In the genomic region with DNA sequence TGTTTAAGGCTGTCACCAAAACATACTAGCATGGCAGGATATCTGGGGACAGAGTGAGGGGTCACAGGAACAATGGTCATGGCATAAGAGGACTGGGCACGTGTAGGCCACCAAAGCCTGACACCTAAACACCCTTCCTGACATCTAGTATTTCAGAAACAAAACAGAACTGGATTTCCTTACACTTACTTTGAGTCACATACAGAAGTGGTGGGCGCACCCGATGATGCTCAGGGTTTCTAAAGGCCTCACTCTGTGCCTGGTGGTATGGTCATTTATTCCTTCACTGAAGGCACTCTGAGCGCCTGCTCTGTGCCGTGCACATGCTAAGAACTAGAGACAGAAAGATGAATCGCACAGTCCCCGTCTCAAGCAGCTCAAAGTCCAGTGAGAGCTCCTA, we compare ENCODE assay signal across 9 cellular contexts. TPM values are rescaled to one million over a fixed set of nuclear protein-coding genes. Genes with fewer than 3 reads are reported as not detected.
DNase-seq lines count a peak whose midpoint lies in the region; ATAC-seq and TF ChIP-seq lines count a peak whose summit lies in the region.
"Had no signal": no experiment of that assay in that cellular context is flagged by ENCODE, and none has a peak within 500 bp of the region (broad histone marks: within the 10 kb centered on the region; RNA-seq: fewer than 3 reads in every experiment).

No MANE protein-coding gene starts in this region.

- TF ChIP-seq EP300 in tibial nerve (IDR thresholded peaks at IDR 0.05): no peak

- intact Hi-C loops in CD14-positive monocyte (cut with micrococcal nuclease): loop anchor here (5.0 to 10.0 kb wide), 2 partner anchors 52 to 71 kb away; a partner anchor contains a TSS

- H3K9ac ChIP-seq in HUES6 (ENCODE audit: low read length): peak overlapping the region; percentile 37

- H3K27ac Mint-ChIP-seq in CD14-positive monocyte (peak overlapping the region in 6 of 7 donors; percentile 11 to 84 (median 74)), naive B cell (peak overlapping the region in 3 of 6 donors; percentile 2 to 89 (median 51))
- H3K27ac Mint-ChIP-seq in activated T-cell treated with anti-CD3 and anti-CD28 coated beads, Interleukin-2, amount 50 U/mL, for 72 hours: peak overlapping the region; percentile 80

- H3K27me3 Mint-ChIP-seq in CD14-positive monocyte (ENCODE audit: low read depth in 3 of 3): peaks cover 0 to 2% (median 0%) of the 10 kb centered on the region in 3 donors
- no peaks in the 10 kb centered on the region for H3K27me3 Mint-ChIP-seq in activated T-cell treated with anti-CD3 and anti-CD28 coated beads, Interleukin-2, amount 50 U/mL, for 72 hours (ENCODE audit: low read depth)
- no peaks in the 10 kb centered on the region for H3K27me3 Mint-ChIP-seq in naive B cell

- H3K4me3 Mint-ChIP-seq in CD14-positive monocyte (peak overlapping the region in 1 of 2 donors; percentile 93), naive B cell (peak overlapping the region in 7 of 8 donors; percentile 79 to 97 (median 90))
- peak overlapping the region; percentile 87 to 92 for H3K4me3 Mint-ChIP-seq in activated T-cell treated with anti-CD3 and anti-CD28 coated beads, Interleukin-2, amount 50 U/mL, for 72 hours

- H3K9me3 ChIP-seq in HUES6 (ENCODE audit: control insufficient read depth, insufficient read depth, low read depth, low read length): no peaks in the 10 kb centered on the region
- no peaks in the 10 kb centered on the region for H3K9me3 ChIP-seq in tibial nerve

- ATAC-seq in activated T-cell treated with anti-CD3 and anti-CD28 coated beads, Interleukin-2, amount 50 U/mL, for 72 hours (replicated peaks in 1 of 2): no peak
- ATAC-seq in naive B cell (ENCODE audit: low read depth in 2 of 2): no peak
- no peak for ATAC-seq in GM19035 (IDR thresholded peaks at IDR 0.05; ENCODE audit: unreplicated experiment)

- H3K36me3 Mint-ChIP-seq in CD14-positive monocyte (peaks cover 1 to 16% of the 10 kb centered on the region in 2 donors), naive B cell (no peaks in the 10 kb centered on the region)
- H3K36me3 Mint-ChIP-seq in activated T-cell treated with anti-CD3 and anti-CD28 coated beads, Interleukin-2, amount 50 U/mL, for 72 hours (ENCODE audit: insufficient read depth in 2 of 2): peaks cover 0 to 2% of the 10 kb centered on the region in 2 donors

- WGBS in tibial nerve, 2 donors: 76% methylated on average over 7 of the region's 7 CpGs

- TF ChIP-seq CTCF in CD14-positive monocyte (IDR thresholded peaks at IDR 0.05): no peak
- TF ChIP-seq CTCF in tibial nerve (IDR thresholded peaks at IDR 0.05): no peak

- TF ChIP-seq POLR2A in tibial nerve (IDR thresholded peaks at IDR 0.05): no peak

- H3K4me3 ChIP-seq in HUES6 (ENCODE audit: low read depth, low read length) (peak overlapping the region; percentile 96; the same call in 1 of the 2 replicates), tibial nerve (no peak overlapping the region)

- H3K4me1 ChIP-seq in HUES6 (ENCODE audit: control insufficient read depth, insufficient read depth, low read length) (peaks cover 21% of the 10 kb centered on the region), tibial nerve (peaks cover 5 to 53% (median 14%) of the 10 kb centered on the region in 4 donors)

- H3K36me3 ChIP-seq in HUES6 (ENCODE audit: control insufficient read depth, insufficient read depth, low read length) (no peaks in the 10 kb centered on the region), tibial nerve (no peaks in the 10 kb centered on the region)

- H3K27ac ChIP-seq in HUES6 (ENCODE audit: low read depth, low read length): no peak overlapping the region
- H3K27ac ChIP-seq in tibial nerve: no peak overlapping the region

- H3K4me1 Mint-ChIP-seq in CD14-positive monocyte (peaks cover 56% of the 10 kb centered on the region), naive B cell (peaks cover 31 to 61% (median 46%) of the 10 kb centered on the region in 3 donors)
- peaks cover 47% of the 10 kb centered on the region for H3K4me1 Mint-ChIP-seq in activated T-cell treated with anti-CD3 and anti-CD28 coated beads, Interleukin-2, amount 50 U/mL, for 72 hours (ENCODE audit: low read depth)

- H3K9me3 Mint-ChIP-seq in CD14-positive monocyte (no peaks in the 10 kb centered on the region), naive B cell (no peaks in the 10 kb centered on the region)
- H3K9me3 Mint-ChIP-seq in activated T-cell treated with anti-CD3 and anti-CD28 coated beads, Interleukin-2, amount 50 U/mL, for 72 hours: no peaks in the 10 kb centered on the region

- H3K27me3 ChIP-seq in HUES6 (ENCODE audit: control insufficient read depth, insufficient read depth, low read length) (no peaks in the 10 kb centered on the region), tibial nerve (no peaks in the 10 kb centered on the region)

- DNase-seq in CD14-positive monocyte (ENCODE audit: low spot score): no peak
- peak; percentile 5 to 26 for DNase-seq in activated T-cell treated with anti-CD3 and anti-CD28 coated beads, Interleukin-2, amount 50 U/mL, for 72 hours
- DNase-seq in naive B cell: no peak
- no peak for DNase-seq in HT-29 (ENCODE audit: low spot score)
- DNase-seq in cerebellar nuclear complex (lab: John Stamatoyannopoulos, UW): no peak
- no peak for DNase-seq in tibial nerve (ENCODE audit: low spot score in 2 of 2)
- DNase-seq: substantia nigra had no signal

RNA-seq across cellular contexts. Expression of a gene that starts 2.0 kb away (rescaled TPM):
- polyA plus RNA-seq in CD14-positive monocyte (10 to 100 TPM in 1 of 2 donors, 1 to 10 TPM in 1; 5.4 to 12.9 TPM), naive B cell (ENCODE audit: low read depth in 6 of 6) (10 to 100 TPM in 4 of 6 donors, 1 to 10 TPM in 2; 8.0 to 26.2 (median 11.5) TPM)
- 10 to 100 TPM; 25.7 to 32.0 TPM for total RNA-seq in activated T-cell treated with anti-CD3 and anti-CD28 coated beads, Interleukin-2, amount 50 U/mL, for 72 hours
- total RNA-seq in HT-29 (2014; rRNA removed; shearing (Covaris generic)): 10.3 and 13.5 TPM in 2 replicates
- 10 to 100 TPM; 24.7 to 39.1 (median 27.2) TPM for total RNA-seq in tibial nerve

RNA-seq across cellular contexts. Expression of a gene that starts 48.4 kb away (rescaled TPM):
- polyA plus RNA-seq in CD14-positive monocyte: 10 to 100 TPM; 12.4 to 12.8 TPM
- 10 to 100 TPM; 42.8 to 53.4 TPM for total RNA-seq in activated T-cell treated with anti-CD3 and anti-CD28 coated beads, Interleukin-2, amount 50 U/mL, for 72 hours
- polyA plus RNA-seq in naive B cell (ENCODE audit: low read depth in 6 of 6): 10 to 100 TPM; 17.7 to 20.9 (median 20.2) TPM
- total RNA-seq in HT-29 (2014; rRNA removed; shearing (Covaris generic)): 31.5 and 33.5 TPM in 2 replicates
- 10 to 100 TPM; 24.9 to 56.1 (median 43.2) TPM for total RNA-seq in tibial nerve

Comparison
In these comparisons a context has a peak if more than half of its experiments do, and no peak if none do; other contexts are left out.
1. DNase-seq: peak in activated T-cell treated with anti-CD3 and anti-CD28 coated beads, Interleukin-2, amount 50 U/mL, for 72 hours (2 of 2); none in CD14-positive monocyte (single experiment), naive B cell (single experiment), HT-29 (single experiment), cerebellar nuclear complex (0 of 2) and tibial nerve (0 of 2).